1 cellular context compared by ENCODE assay signal in genomic region chr14:71566276-71566675, GRCh38.
TF ChIP-seq lines count a peak whose summit lies in the region.

No MANE protein-coding gene starts in this region.

TF ChIP-seq in GM12878, 131 proteins besides CTCF, POLR2A, EP300 and RAD21 (continued from another document):
- TF ChIP-seq CHD2 (IDR thresholded peaks at IDR 0.05; ENCODE audit: borderline replicate concordance, low read depth, low read length) (no peak), TAF1 (IDR thresholded peaks at IDR 0.05; ENCODE audit: borderline replicate concordance, low read depth, low read length) (no peak), RCOR1 (conservative IDR thresholded peaks at IDR 0.05; ENCODE audit: low read depth, low read length) (no peak), TCF7 (IDR thresholded peaks at IDR 0.05; ENCODE audit: borderline replicate concordance) (no peak), NRF1 (conservative IDR thresholded peaks at IDR 0.05; ENCODE audit: low read depth, low read length) (no peak), SMARCA5 (IDR thresholded peaks at IDR 0.05) (no peak), SP1 (IDR thresholded peaks at IDR 0.05; ENCODE audit: low read depth, low read length) (no peak), CHD4 (IDR thresholded peaks at IDR 0.05) (no peak), POU2F2 (IDR thresholded peaks at IDR 0.05; ENCODE audit: borderline replicate concordance, low read depth, low read length) (peak; percentile 90; the same call in 2 of the 3 replicates)
